ENCODE assay signal across 8 cellular contexts in the genomic region with DNA sequence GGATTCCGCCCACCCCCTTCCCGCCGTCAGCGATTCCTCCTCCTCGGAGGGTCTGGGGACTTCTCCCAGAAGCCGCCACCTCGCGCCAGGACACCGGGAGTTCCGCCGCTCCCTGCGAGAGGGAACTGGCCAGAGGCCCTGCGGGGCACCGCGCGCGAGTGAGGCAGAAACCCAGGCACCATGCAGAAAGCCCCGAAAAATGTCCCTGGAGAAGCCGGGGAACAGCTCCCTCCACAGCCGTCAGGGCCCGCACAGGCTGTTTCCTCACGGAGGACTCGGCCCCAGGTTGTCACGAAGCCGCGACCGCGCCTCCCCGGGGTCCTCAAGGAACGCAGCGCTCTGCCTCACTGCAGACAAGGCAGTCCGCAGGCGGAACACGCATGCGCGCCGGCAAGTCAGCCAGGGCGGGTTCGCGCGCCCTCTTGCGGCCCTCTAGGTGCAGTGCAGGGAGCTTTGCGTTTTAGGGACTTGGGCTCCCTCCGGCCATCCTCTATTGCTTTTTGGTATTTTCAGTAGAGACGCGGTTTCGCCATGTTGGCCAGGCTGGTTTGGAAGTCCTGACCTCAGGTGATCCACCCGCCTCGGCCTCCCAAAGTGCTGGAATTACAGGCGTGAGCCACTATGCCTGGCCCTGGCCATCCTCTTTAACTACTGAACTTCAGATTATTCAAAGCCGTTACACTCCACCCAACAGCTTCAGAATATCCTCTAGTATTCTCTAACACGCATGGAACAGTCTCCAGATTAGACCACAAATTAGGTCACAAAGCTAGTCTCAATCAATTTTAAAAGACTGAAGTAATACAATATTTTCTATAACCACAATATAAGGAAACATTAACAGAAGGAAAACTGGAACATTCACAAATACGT. TPM values are rescaled to one million over a fixed set of nuclear protein-coding genes. Genes with fewer than 3 reads are reported as not detected.
DNase-seq lines count a peak whose midpoint lies in the region; ATAC-seq and TF ChIP-seq lines count a peak whose summit lies in the region.

No MANE protein-coding gene starts in this region.

- intact Hi-C loops in CD8-positive, alpha-beta T cell (cut with DNase I, micrococcal nuclease) = loop anchor here (1.0 to 10.0 kb wide), 8 partner anchors 20 to 227 kb away; a partner anchor contains a TSS
- intact Hi-C loops in PC-3 (cut with micrococcal nuclease) = no loop called here

- H2AFZ ChIP-seq in PC-3 (ENCODE audit: low read length) = peak overlapping the region; percentile 87

- H3K36me3 Mint-ChIP-seq in CD8-positive, alpha-beta T cell = no peaks in the 10 kb centered on the region
- no peaks in the 10 kb centered on the region for H3K36me3 Mint-ChIP-seq in activated T-cell treated with anti-CD3 and anti-CD28 coated beads, Interleukin-2, amount 50 U/mL, for 24 hours (ENCODE audit: low read depth)

- peaks cover 16% of the 10 kb centered on the region for H3K4me1 Mint-ChIP-seq in CD8-positive, alpha-beta T cell (ENCODE audit: low read depth)
- H3K4me1 Mint-ChIP-seq in activated T-cell treated with anti-CD3 and anti-CD28 coated beads, Interleukin-2, amount 50 U/mL, for 24 hours (ENCODE audit: low read depth) = peaks cover 15% of the 10 kb centered on the region

- no TSS peak for BruUV-seq in PC-3 (replicated peaks; lab: Mats Ljungman, UMichigan)

- H3K9me3 ChIP-seq in CD8-positive, alpha-beta T cell (ENCODE audit: low read length) = no peaks in the 10 kb centered on the region
- peaks cover 9% of the 10 kb centered on the region for H3K9me3 ChIP-seq in PC-3 (ENCODE audit: low read length)
- H3K9me3 ChIP-seq in mucosa of stomach (ENCODE audit: control insufficient read depth, low read length) = no peaks in the 10 kb centered on the region

- DNase-seq in CD8-positive, alpha-beta T cell = peak; percentile 81 to 96 (median 92)
- DNase-seq in PC-3 = peak; percentile 92
- DNase-seq in activated T-cell treated with anti-CD3 and anti-CD28 coated beads, Interleukin-2, amount 50 U/mL, for 24 hours = peak; percentile 94
- DNase-seq in stimulated activated CD8-positive, alpha-beta memory T cell treated with anti-CD3 and anti-CD28 coated beads, Interleukin-4, amount 100 ng/mL, for 4 hours (ENCODE audit: low read depth in 2 of 2, low spot score in 1 of 2) = peak; percentile 83 to 88

- no peaks in the 10 kb centered on the region for H3K9me2 ChIP-seq in PC-3 (replicated peaks; ENCODE audit: low read length)

- no peaks in the 10 kb centered on the region for H4K20me1 ChIP-seq in PC-3 (ENCODE audit: low read length)

- TF ChIP-seq EP300 in Ishikawa (IDR thresholded peaks at IDR 0.05; ENCODE audit: borderline replicate concordance) = no peak

- no peak overlapping the region for H3K9ac ChIP-seq in PC-3 (ENCODE audit: low read length)
- H3K9ac ChIP-seq in mucosa of stomach (ENCODE audit: low read length) = peak overlapping the region; percentile 68

- POLR2A ChIA-PET in CD8-positive, alpha-beta T cell (lab: Charles Lee) = interaction anchor here (0.6 to 1.4 kb wide), 2 partner anchors 52 to 53 kb away, joined by 3 to 12 read pairs; no protein-coding TSS in a partner anchor
- POLR2A ChIA-PET in PC-3 (lab: Charles Lee; ENCODE audit: unreplicated experiment) = interaction anchor here (0.5 kb wide), 1 partner anchor 1002 kb away, joined by 3 read pairs; a partner anchor contains a TSS

- no peaks in the 10 kb centered on the region for H3F3A ChIP-seq in PC-3 (ENCODE audit: low read length, unreplicated experiment)

- no peak overlapping the region for H3K27ac Mint-ChIP-seq in CD8-positive, alpha-beta T cell
- no peak overlapping the region for H3K27ac Mint-ChIP-seq in activated T-cell treated with anti-CD3 and anti-CD28 coated beads, Interleukin-2, amount 50 U/mL, for 24 hours

- peak overlapping the region; percentile 62 for H3K4me3 ChIP-seq in CD8-positive, alpha-beta T cell (ENCODE audit: low read depth, low read length)
- H3K4me3 ChIP-seq in PC-3 (ENCODE audit: low read length) (peak overlapping the region; percentile 57), mucosa of stomach (ENCODE audit: low read length) (peak overlapping the region; percentile 87)

- no peaks in the 10 kb centered on the region for H3K9me3 Mint-ChIP-seq in CD8-positive, alpha-beta T cell
- no peaks in the 10 kb centered on the region for H3K9me3 Mint-ChIP-seq in activated T-cell treated with anti-CD3 and anti-CD28 coated beads, Interleukin-2, amount 50 U/mL, for 24 hours

- no peaks in the 10 kb centered on the region for H3K79me2 ChIP-seq in PC-3 (ENCODE audit: low read length)

- peaks cover 33% of the 10 kb centered on the region for H3K27me3 Mint-ChIP-seq in CD8-positive, alpha-beta T cell (ENCODE audit: low read depth)
- H3K27me3 Mint-ChIP-seq in activated T-cell treated with anti-CD3 and anti-CD28 coated beads, Interleukin-2, amount 50 U/mL, for 24 hours = peaks cover 43% of the 10 kb centered on the region

- TF ChIP-seq CTCF in CD8-positive, alpha-beta T cell (IDR thresholded peaks at IDR 0.05) = peak; percentile 95
- peak; percentile 97 for TF ChIP-seq CTCF in PC-3 (conservative IDR thresholded peaks at IDR 0.05; ENCODE audit: low read depth, low read length)

- H3K27me3 ChIP-seq in CD8-positive, alpha-beta T cell (ENCODE audit: insufficient read depth, low read length) = no peaks in the 10 kb centered on the region
- H3K27me3 ChIP-seq in PC-3 (ENCODE audit: low read length) (no peaks in the 10 kb centered on the region), mucosa of stomach (ENCODE audit: control insufficient read depth, insufficient read depth, low read length) (peaks cover 14% of the 10 kb centered on the region)

- CTCF ChIA-PET in CD8-positive, alpha-beta T cell (lab: Charles Lee) = interaction anchor here (0.6 to 7.8 kb wide), 19 partner anchors 8 to 623 kb away, joined by 3 to 75 read pairs (median 3); a partner anchor contains a TSS
- CTCF ChIA-PET in PC-3 (lab: Charles Lee) = interaction anchor here (0.6 kb wide), 1 partner anchor 47 kb away, joined by 5 read pairs; no protein-coding TSS in a partner anchor

- peaks cover 12% of the 10 kb centered on the region for H3K4me1 ChIP-seq in CD8-positive, alpha-beta T cell (ENCODE audit: insufficient read depth, low read length)
- H3K4me1 ChIP-seq in PC-3 (ENCODE audit: insufficient read depth, low read length) (peaks cover 4% of the 10 kb centered on the region; the same call in 1 of the 2 replicates), mucosa of stomach (ENCODE audit: control insufficient read depth, insufficient read depth, low read length) (peaks cover 7% of the 10 kb centered on the region)

- peak overlapping the region; percentile 75 for H3K4me2 ChIP-seq in PC-3 (ENCODE audit: low read length)

- peak overlapping the region; percentile 79 for H3K4me3 Mint-ChIP-seq in CD8-positive, alpha-beta T cell
- peak overlapping the region; percentile 68 for H3K4me3 Mint-ChIP-seq in activated T-cell treated with anti-CD3 and anti-CD28 coated beads, Interleukin-2, amount 50 U/mL, for 24 hours

- no peaks in the 10 kb centered on the region for H3K36me3 ChIP-seq in CD8-positive, alpha-beta T cell (ENCODE audit: insufficient read depth, low read length)
- H3K36me3 ChIP-seq in PC-3 (ENCODE audit: low read depth, low read length) (no peaks in the 10 kb centered on the region; the same call in 1 of the 2 replicates), mucosa of stomach (ENCODE audit: control insufficient read depth, insufficient read depth, low read length) (no peaks in the 10 kb centered on the region)

- peak; percentile 94 for ATAC-seq in CD8-positive, alpha-beta T cell
- ATAC-seq in GM21515 (IDR thresholded peaks at IDR 0.05; ENCODE audit: unreplicated experiment) = peak; percentile 88
- ATAC-seq in PC-3 = peak; percentile 82
- ATAC-seq in esophagus mucosa = peak; percentile 97

- H3K27ac ChIP-seq in CD8-positive, alpha-beta T cell (ENCODE audit: low read depth, low read length) = no peak overlapping the region
- no peak overlapping the region for H3K27ac ChIP-seq in PC-3 (ENCODE audit: low read length)

- TF ChIP-seq RAD21 in Ishikawa (IDR thresholded peaks at IDR 0.05; ENCODE audit: low read depth) = peak; percentile 64

TF ChIP-seq in Ishikawa, 13 proteins besides CTCF, POLR2A, EP300 and RAD21 (continues in another document):
- TF ChIP-seq TEAD4 (IDR thresholded peaks at IDR 0.05) (no peak), ZBTB7A (IDR thresholded peaks at IDR 0.05; ENCODE audit: low read depth) (no peak), FOXM1 (IDR thresholded peaks at IDR 0.05; ENCODE audit: borderline replicate concordance, low read depth) (no peak), CREB1 (IDR thresholded peaks at IDR 0.05; ENCODE audit: low read depth) (no peak), CEBPB (IDR thresholded peaks at IDR 0.05) (no peak), TCF12 (IDR thresholded peaks at IDR 0.05; ENCODE audit: low read depth) (no peak), NFIC (IDR thresholded peaks at IDR 0.05) (no peak), EGR1 (IDR thresholded peaks at IDR 0.05) (no peak)
- TF ChIP-seq, protein P1, sequence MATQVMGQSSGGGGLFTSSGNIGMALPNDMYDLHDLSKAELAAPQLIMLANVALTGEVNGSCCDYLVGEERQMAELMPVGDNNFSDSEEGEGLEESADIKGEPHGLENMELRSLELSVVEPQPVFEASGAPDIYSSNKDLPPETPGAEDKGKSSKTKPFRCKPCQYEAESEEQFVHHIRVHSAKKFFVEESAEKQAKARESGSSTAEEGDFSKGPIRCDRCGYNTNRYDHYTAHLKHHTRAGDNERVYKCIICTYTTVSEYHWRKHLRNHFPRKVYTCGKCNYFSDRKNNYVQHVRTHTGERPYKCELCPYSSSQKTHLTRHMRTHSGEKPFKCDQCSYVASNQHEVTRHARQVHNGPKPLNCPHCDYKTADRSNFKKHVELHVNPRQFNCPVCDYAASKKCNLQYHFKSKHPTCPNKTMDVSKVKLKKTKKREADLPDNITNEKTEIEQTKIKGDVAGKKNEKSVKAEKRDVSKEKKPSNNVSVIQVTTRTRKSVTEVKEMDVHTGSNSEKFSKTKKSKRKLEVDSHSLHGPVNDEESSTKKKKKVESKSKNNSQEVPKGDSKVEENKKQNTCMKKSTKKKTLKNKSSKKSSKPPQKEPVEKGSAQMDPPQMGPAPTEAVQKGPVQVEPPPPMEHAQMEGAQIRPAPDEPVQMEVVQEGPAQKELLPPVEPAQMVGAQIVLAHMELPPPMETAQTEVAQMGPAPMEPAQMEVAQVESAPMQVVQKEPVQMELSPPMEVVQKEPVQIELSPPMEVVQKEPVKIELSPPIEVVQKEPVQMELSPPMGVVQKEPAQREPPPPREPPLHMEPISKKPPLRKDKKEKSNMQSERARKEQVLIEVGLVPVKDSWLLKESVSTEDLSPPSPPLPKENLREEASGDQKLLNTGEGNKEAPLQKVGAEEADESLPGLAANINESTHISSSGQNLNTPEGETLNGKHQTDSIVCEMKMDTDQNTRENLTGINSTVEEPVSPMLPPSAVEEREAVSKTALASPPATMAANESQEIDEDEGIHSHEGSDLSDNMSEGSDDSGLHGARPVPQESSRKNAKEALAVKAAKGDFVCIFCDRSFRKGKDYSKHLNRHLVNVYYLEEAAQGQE (IDR thresholded peaks at IDR 0.05; ENCODE audit: low read depth) = no peak
- TF ChIP-seq, protein P2, sequence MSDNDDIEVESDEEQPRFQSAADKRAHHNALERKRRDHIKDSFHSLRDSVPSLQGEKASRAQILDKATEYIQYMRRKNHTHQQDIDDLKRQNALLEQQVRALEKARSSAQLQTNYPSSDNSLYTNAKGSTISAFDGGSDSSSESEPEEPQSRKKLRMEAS (IDR thresholded peaks at IDR 0.05) = peak; percentile 86

RNA-seq across cellular contexts. Expression of a gene that starts 20.3 kb away (rescaled TPM):
- total RNA-seq in CD8-positive, alpha-beta T cell = 10 to 100 TPM; 13.7 to 13.8 TPM
- 14.0 and 20.6 TPM in 2 replicates for total RNA-seq in PC-3 (2014; rRNA removed)
- total RNA-seq in esophagus mucosa = 1.9 TPM
